30 cellular contexts compared by ENCODE assay signal in the genomic region with DNA sequence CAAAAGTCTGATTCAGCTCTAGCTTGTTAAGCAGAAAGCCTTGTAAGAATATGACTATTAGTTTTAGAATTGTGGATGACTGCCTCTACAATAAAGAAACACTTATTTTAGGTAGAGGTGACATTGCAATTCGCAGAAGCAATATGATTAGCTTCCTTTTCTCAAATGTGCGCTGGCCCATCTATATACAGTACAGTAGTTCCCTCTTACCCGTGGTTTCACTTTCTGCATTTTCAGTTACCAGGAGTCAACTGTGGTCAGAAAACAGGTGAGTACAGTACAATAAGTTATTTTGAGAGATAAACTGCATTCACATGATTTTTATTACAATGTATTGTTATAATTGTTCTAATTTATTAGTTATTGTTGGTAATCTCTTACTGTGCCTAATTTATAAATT.
A peak's percentile ranks its signal among the peaks of the same experiment; 100 is the strongest.
DNase-seq lines count a peak whose midpoint lies in the region; ATAC-seq, FAIRE-seq and TF ChIP-seq lines count a peak whose summit lies in the region.
"Had no signal": no experiment of that assay in that cellular context is flagged by ENCODE, and none has a peak within 500 bp of the region (broad histone marks: within the 10 kb centered on the region; RNA-seq: fewer than 3 reads in every experiment).

No MANE protein-coding gene starts in this region.

- H3K4me1 ChIP-seq in KMS-11 (ENCODE audit: low read depth, poor library complexity, severe bottlenecking) (peaks cover 21% of the 10 kb centered on the region), osteoblast (ENCODE audit: insufficient read depth, low read length) (no peaks in the 10 kb centered on the region)
- H3K4me1 ChIP-seq: left lung, parathyroid adenoma, SJCRH30 had no signal

- no peaks in the 10 kb centered on the region for H3K9me3 Mint-ChIP-seq in T-cell
- H3K9me3 Mint-ChIP-seq: GM23338; stimulated activated memory B cell treated with anti-CD40 and anti-IgM and Interleukin-4, amounts not matched to agents 10 μg/mL and 1 μg/mL and 100 μg/mL, for 72 hours had no signal

- ATAC-seq in GM19035 (IDR thresholded peaks at IDR 0.05; ENCODE audit: unreplicated experiment) (peak; percentile 76), HG02870 (IDR thresholded peaks at IDR 0.05; ENCODE audit: unreplicated experiment) (peak; percentile 67), T-cell (replicated peaks in 1 of 4) (no peak)
- ATAC-seq: GM23338; left lung; natural killer cell treated with Interleukin-12 subunit alpha and Interleukin-12 subunit beta and Interleukin-15 and Interleukin-18, amount 100 ng/mL, for 72 hours; stimulated activated memory B cell treated with anti-CD40 and anti-IgM and Interleukin-4, amounts not matched to agents 10 μg/mL and 1 μg/mL and 100 μg/mL, for 72 hours had no signal

- H3K27me3 ChIP-seq in KMS-11 (ENCODE audit: insufficient read depth, low read depth) (no peaks in the 10 kb centered on the region), osteoblast (ENCODE audit: insufficient read depth, low read length) (no peaks in the 10 kb centered on the region)
- H3K27me3 ChIP-seq: left lung, MG63, SJCRH30 had no signal

- no peaks in the 10 kb centered on the region for H3K9me3 ChIP-seq in osteoblast (ENCODE audit: low read depth, low read length)
- H3K9me3 ChIP-seq: left lung, MG63, SJCRH30 had no signal

- H3K79me2 ChIP-seq in KMS-11 (ENCODE audit: insufficient read depth, low read depth) (no peaks in the 10 kb centered on the region), osteoblast (ENCODE audit: insufficient read depth, low read length) (no peaks in the 10 kb centered on the region)
- H3K79me2 ChIP-seq: parathyroid adenoma had no signal

- TF ChIP-seq POLR2A in GM12892 (IDR thresholded peaks at IDR 0.05; ENCODE audit: low read depth, low read length), result no peak

- H3K27me3 Mint-ChIP-seq in T-cell, result peaks cover 0 to 4% of the 10 kb centered on the region in 2 donors
- H3K27me3 Mint-ChIP-seq: dendritic cell treated with granulocyte-macrophage colony-stimulating factor and Interleukin-4, amounts not matched to agents 40 ng/mL and 50 ng/mL, for 4 days; IgD-negative memory B cell; natural killer cell treated with Interleukin-12 subunit alpha and Interleukin-12 subunit beta and Interleukin-15 and Interleukin-18, amount 100 ng/mL, for 72 hours; stimulated activated memory B cell treated with anti-CD40 and anti-IgM and Interleukin-4, amounts not matched to agents 10 μg/mL and 1 μg/mL and 100 μg/mL, for 72 hours had no signal

- H4K20me1 ChIP-seq in KMS-11 (ENCODE audit: insufficient read depth), result no peaks in the 10 kb centered on the region
- no peaks in the 10 kb centered on the region for H4K20me1 ChIP-seq in osteoblast (ENCODE audit: insufficient read depth, low read length)

- no peak overlapping the region for H3K27ac Mint-ChIP-seq in T-cell
- H3K27ac Mint-ChIP-seq: dendritic cell treated with granulocyte-macrophage colony-stimulating factor and Interleukin-4, amounts not matched to agents 40 ng/mL and 50 ng/mL, for 4 days; GM23338; IgD-negative memory B cell; natural killer cell treated with Interleukin-12 subunit alpha and Interleukin-12 subunit beta and Interleukin-15 and Interleukin-18, amount 100 ng/mL, for 72 hours; stimulated activated memory B cell treated with anti-CD40 and anti-IgM and Interleukin-4, amounts not matched to agents 10 μg/mL and 1 μg/mL and 100 μg/mL, for 72 hours had no signal

- POLR2A ChIA-PET in T-cell (lab: Charles Lee), result no interaction called here

- H3K4me3 ChIP-seq in KMS-11 (IDR thresholded peaks at IDR 0.05; ENCODE audit: insufficient read depth, low read depth, low read length) (no peak overlapping the region), osteoblast (ENCODE audit: insufficient read depth, low read length) (no peak overlapping the region)
- H3K4me3 ChIP-seq: GM23338, left lung, MG63, PC-9, SJCRH30 had no signal

- no peak for DNase-seq in GM12892 (ENCODE audit: insufficient read length)
- DNase-seq in T-cell, result no peak
- DNase-seq in osteoblast (ENCODE audit: insufficient read length, low spot score, missing footprints), result no peak
- DNase-seq in COR-L47 (lab: John Stamatoyannopoulos, UW), result no peak
- DNase-seq in stimulated activated CD4-positive, alpha-beta T cell treated with anti-CD3 and anti-CD28 coated beads, Interleukin-4, amount 100 ng/mL, for 24 hours, result no peak
- DNase-seq: ACHN; activated CD4-positive, alpha-beta T cell treated with anti-CD3 and anti-CD28 coated beads, Interleukin-2, amount 50 U/mL, for 1 hour; activated gamma-delta T cell; amniotic stem cell; glutamatergic neuron; left lung; MG63; midbrain; NCI-H1694 treated with DMSO at 0.1 percent for 48 hours; NCI-H748 treated with DMSO at 0.1 percent for 48 hours; PC-9; SJCRH30; T-helper 2 cell had no signal

- no peak for TF ChIP-seq CTCF in KMS-11 (conservative IDR thresholded peaks at IDR 0.05; ENCODE audit: low read depth, low read length)
- no peak for TF ChIP-seq CTCF in osteoblast (IDR thresholded peaks at IDR 0.05; ENCODE audit: extremely low read depth, low read depth, low read length)

- H2AFZ ChIP-seq in KMS-11 (ENCODE audit: low read depth) (0 out of 2 replicates have a peak overlapping the region, but pooled peaks have one; percentile 4), osteoblast (ENCODE audit: low read length) (no peak overlapping the region)
- H2AFZ ChIP-seq: GM23338, parathyroid adenoma, PC-9 had no signal

- H3K36me3 ChIP-seq in KMS-11 (ENCODE audit: insufficient read depth) (no peaks in the 10 kb centered on the region), osteoblast (ENCODE audit: insufficient read depth, low read length) (no peaks in the 10 kb centered on the region)
- H3K36me3 ChIP-seq: left lung, MG63, SJCRH30 had no signal

- no peak overlapping the region for H3K9ac ChIP-seq in KMS-11
- H3K9ac ChIP-seq: parathyroid adenoma had no signal

- H3K4me2 ChIP-seq in KMS-11, result peak overlapping the region; percentile 26
- H3K4me2 ChIP-seq in osteoblast (ENCODE audit: insufficient read depth, low read length), result no peak overlapping the region
- H3K4me2 ChIP-seq: GM23338, PC-9 had no signal

- no peaks in the 10 kb centered on the region for H3K4me1 Mint-ChIP-seq in T-cell
- H3K4me1 Mint-ChIP-seq: IgD-negative memory B cell; stimulated activated memory B cell treated with anti-CD40 and anti-IgM and Interleukin-4, amounts not matched to agents 10 μg/mL and 1 μg/mL and 100 μg/mL, for 72 hours had no signal

- peak; percentile 36 for FAIRE-seq in GM12892 (lab: Jason Lieb, UNC)
- FAIRE-seq: D721Med had no signal

- no peaks in the 10 kb centered on the region for H3K36me3 Mint-ChIP-seq in T-cell
- H3K36me3 Mint-ChIP-seq: IgD-negative memory B cell; natural killer cell treated with Interleukin-12 subunit alpha and Interleukin-12 subunit beta and Interleukin-15 and Interleukin-18, amount 100 ng/mL, for 72 hours; stimulated activated memory B cell treated with anti-CD40 and anti-IgM and Interleukin-4, amounts not matched to agents 10 μg/mL and 1 μg/mL and 100 μg/mL, for 72 hours had no signal

- CTCF ChIA-PET in T-cell (lab: Charles Lee), result no interaction called here

- no peak overlapping the region for H3K4me3 Mint-ChIP-seq in T-cell
- H3K4me3 Mint-ChIP-seq: dendritic cell treated with granulocyte-macrophage colony-stimulating factor and Interleukin-4, amounts not matched to agents 40 ng/mL and 50 ng/mL, for 4 days; GM23338; IgD-negative memory B cell; natural killer cell treated with Interleukin-12 subunit alpha and Interleukin-12 subunit beta and Interleukin-15 and Interleukin-18, amount 100 ng/mL, for 72 hours; stimulated activated memory B cell treated with anti-CD40 and anti-IgM and Interleukin-4, amounts not matched to agents 10 μg/mL and 1 μg/mL and 100 μg/mL, for 72 hours had no signal

- no peak overlapping the region for H3K27ac ChIP-seq in KMS-11
- no peak overlapping the region for H3K27ac ChIP-seq in osteoblast (ENCODE audit: low read depth, low read length)
- H3K27ac ChIP-seq: C4-2B, left lung, parathyroid adenoma, PC-9, SJCRH30, VCaP had no signal

Comparison
In these comparisons a context has a peak if more than half of its experiments do, and no peak if none do; other contexts are left out.
1. ATAC-seq: peak in GM19035 (single experiment) and HG02870 (single experiment); none in T-cell (0 of 4).